ENCODE assay signal across 9 cellular contexts in the genomic region with DNA sequence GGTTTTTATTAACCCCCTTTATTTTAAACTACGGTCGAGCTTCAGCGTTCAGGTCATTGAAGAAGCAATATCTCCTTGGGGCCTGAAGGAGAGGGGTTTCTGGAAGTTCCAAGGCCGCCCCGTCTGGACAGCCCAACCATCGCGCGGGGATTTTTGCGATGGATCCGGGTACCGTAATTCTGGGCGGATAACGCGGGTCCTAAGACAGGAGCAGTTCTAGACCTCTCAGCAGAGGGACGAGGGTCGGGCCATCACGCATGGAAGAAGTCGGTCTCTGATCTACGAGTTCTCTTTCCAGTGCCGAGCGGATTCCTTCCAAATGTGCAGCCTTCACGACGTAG. TPM values are rescaled to one million over a fixed set of nuclear protein-coding genes. Genes with fewer than 3 reads are reported as not detected.
DNase-seq lines count a peak whose midpoint lies in the region; ATAC-seq and TF ChIP-seq lines count a peak whose summit lies in the region.
"Had no signal": no experiment of that assay in that cellular context is flagged by ENCODE, and none has a peak within 500 bp of the region (broad histone marks: within the 10 kb centered on the region; RNA-seq: fewer than 3 reads in every experiment).

No MANE protein-coding gene starts in this region.

- H3K27ac Mint-ChIP-seq in activated CD8-positive, alpha-beta T cell treated with anti-CD3 and anti-CD28 coated beads for 36 hours, result no peak overlapping the region
- no peak overlapping the region for H3K27ac Mint-ChIP-seq in activated CD8-positive, alpha-beta T cell treated with anti-CD3 and anti-CD28 coated beads, Interleukin-2, amount 10 ng/mL, durations not matched to agents 7 days and 5 days
- H3K27ac Mint-ChIP-seq in type B pancreatic cell, result no peak overlapping the region
- H3K27ac Mint-ChIP-seq: natural killer cell had no signal

- peak overlapping the region; percentile 52 to 76 (median 57) for H3K4me3 ChIP-seq in liver (ENCODE audit: low read depth in 1 of 3, low read length in 3 of 3)

- no peaks in the 10 kb centered on the region for H3K36me3 ChIP-seq in liver (ENCODE audit: control insufficient read depth in 4 of 4, insufficient read depth in 3 of 4, low read depth in 1 of 4, low read length in 3 of 4)

- H3K9me3 Mint-ChIP-seq in activated CD8-positive, alpha-beta T cell treated with anti-CD3 and anti-CD28 coated beads for 36 hours, result no peaks in the 10 kb centered on the region
- no peaks in the 10 kb centered on the region for H3K9me3 Mint-ChIP-seq in activated CD8-positive, alpha-beta T cell treated with anti-CD3 and anti-CD28 coated beads, Interleukin-2, amount 10 ng/mL, durations not matched to agents 7 days and 5 days (ENCODE audit: insufficient read depth)
- no peaks in the 10 kb centered on the region for H3K9me3 Mint-ChIP-seq in type B pancreatic cell
- H3K9me3 Mint-ChIP-seq: natural killer cell had no signal

- 1% methylated on average over 23 of the region's 23 CpGs for WGBS in liver

- H3K4me1 Mint-ChIP-seq in activated CD8-positive, alpha-beta T cell treated with anti-CD3 and anti-CD28 coated beads for 36 hours (ENCODE audit: low read depth), result peaks cover 16% of the 10 kb centered on the region
- H3K4me1 Mint-ChIP-seq in activated CD8-positive, alpha-beta T cell treated with anti-CD3 and anti-CD28 coated beads, Interleukin-2, amount 10 ng/mL, durations not matched to agents 7 days and 5 days (ENCODE audit: low read depth), result peaks cover 20% of the 10 kb centered on the region
- H3K4me1 Mint-ChIP-seq in type B pancreatic cell (ENCODE audit: unreplicated experiment), result peaks cover 9% of the 10 kb centered on the region

- POLR2A ChIA-PET in activated CD8-positive, alpha-beta T cell treated with anti-CD3 and anti-CD28 coated beads for 36 hours (lab: Charles Lee), result interaction anchor here (0.9 to 12.1 kb wide), 12 partner anchors 9 to 76 kb away, joined by 3 to 273 read pairs (median 10); a partner anchor contains a TSS
- POLR2A ChIA-PET in activated CD8-positive, alpha-beta T cell treated with anti-CD3 and anti-CD28 coated beads, Interleukin-2, amount 10 ng/mL, durations not matched to agents 7 days and 5 days (lab: Charles Lee), result interaction anchor here (0.7 to 7.6 kb wide), 7 partner anchors 10 to 67 kb away, joined by 3 to 212 read pairs (median 5); a partner anchor contains a TSS

- no peaks in the 10 kb centered on the region for H3K36me3 Mint-ChIP-seq in activated CD8-positive, alpha-beta T cell treated with anti-CD3 and anti-CD28 coated beads for 36 hours (ENCODE audit: low read depth)
- H3K36me3 Mint-ChIP-seq in activated CD8-positive, alpha-beta T cell treated with anti-CD3 and anti-CD28 coated beads, Interleukin-2, amount 10 ng/mL, durations not matched to agents 7 days and 5 days (ENCODE audit: low read depth), result peaks cover 2% of the 10 kb centered on the region
- H3K36me3 Mint-ChIP-seq in type B pancreatic cell, result no peaks in the 10 kb centered on the region
- H3K36me3 Mint-ChIP-seq: natural killer cell had no signal

- peak overlapping the region; percentile 95 for H3K27ac ChIP-seq in angular gyrus (ENCODE audit: low read depth, low read length)
- H3K27ac ChIP-seq in liver (ENCODE audit: low read depth in 1 of 2, low read length in 2 of 2), result peak overlapping the region; percentile 73 to 85

- peaks cover 11 to 44% (median 31%) of the 10 kb centered on the region in 4 donors for H3K4me1 ChIP-seq in liver (ENCODE audit: control insufficient read depth in 4 of 4, insufficient read depth in 4 of 4, low read length in 3 of 4)

- intact Hi-C loops in activated CD8-positive, alpha-beta T cell treated with anti-CD3 and anti-CD28 coated beads for 36 hours (cut with micrococcal nuclease), result loop anchor here (2.0 kb wide), 1 partner anchor 60 kb away; no protein-coding TSS in a partner anchor

- H3K9ac ChIP-seq in liver (ENCODE audit: low read depth in 1 of 2, low read length in 2 of 2), result peak overlapping the region in 1 of 2 donors; percentile 54

- ATAC-seq in activated CD8-positive, alpha-beta T cell treated with anti-CD3 and anti-CD28 coated beads for 36 hours, result no peak
- no peak for ATAC-seq in activated CD8-positive, alpha-beta T cell treated with anti-CD3 and anti-CD28 coated beads, Interleukin-2, amount 10 ng/mL, durations not matched to agents 7 days and 5 days
- no peak for ATAC-seq in activated CD4-positive, CD25-positive, alpha-beta regulatory T cell treated with anti-CD3 and anti-CD28 coated beads, Interleukin-2, amount 50 U/mL, for 24 hours
- ATAC-seq in GM21447 (IDR thresholded peaks at IDR 0.05; ENCODE audit: unreplicated experiment), result no peak

- no peak for DNase-seq in activated CD8-positive, alpha-beta T cell treated with anti-CD3 and anti-CD28 coated beads for 36 hours
- no peak for DNase-seq in activated CD8-positive, alpha-beta T cell treated with anti-CD3 and anti-CD28 coated beads, Interleukin-2, amount 10 ng/mL, durations not matched to agents 7 days and 5 days
- DNase-seq in type B pancreatic cell (ENCODE audit: extremely low spot score, unreplicated experiment) (no peak), NCI-H146 treated with DMSO at 0.1 percent for 48 hours (lab: John Stamatoyannopoulos, UW; ENCODE audit: unreplicated experiment) (no peak)

- no peaks in the 10 kb centered on the region for H3K9me3 ChIP-seq in liver (ENCODE audit: control insufficient read depth in 4 of 4, low read length in 3 of 4)

- CTCF ChIA-PET in activated CD8-positive, alpha-beta T cell treated with anti-CD3 and anti-CD28 coated beads for 36 hours (lab: Charles Lee), result interaction anchor here (1.1 to 6.6 kb wide), 8 partner anchors 9 to 76 kb away, joined by 3 to 50 read pairs (median 13); a partner anchor contains a TSS
- CTCF ChIA-PET in activated CD8-positive, alpha-beta T cell treated with anti-CD3 and anti-CD28 coated beads, Interleukin-2, amount 10 ng/mL, durations not matched to agents 7 days and 5 days (lab: Charles Lee), result interaction anchor here (0.8 to 4.0 kb wide), 9 partner anchors 10 to 107 kb away, joined by 3 to 34 read pairs (median 3); a partner anchor contains a TSS

- H3K27me3 Mint-ChIP-seq in activated CD8-positive, alpha-beta T cell treated with anti-CD3 and anti-CD28 coated beads for 36 hours, result no peaks in the 10 kb centered on the region
- H3K27me3 Mint-ChIP-seq in activated CD8-positive, alpha-beta T cell treated with anti-CD3 and anti-CD28 coated beads, Interleukin-2, amount 10 ng/mL, durations not matched to agents 7 days and 5 days (ENCODE audit: low read depth), result peaks cover 10% of the 10 kb centered on the region
- peaks cover 2% of the 10 kb centered on the region for H3K27me3 Mint-ChIP-seq in type B pancreatic cell

- no peak for TF ChIP-seq RAD21 in liver (IDR thresholded peaks at IDR 0.05)

- no peaks in the 10 kb centered on the region for H3K27me3 ChIP-seq in liver (ENCODE audit: control insufficient read depth in 4 of 4, insufficient read depth in 4 of 4, low read length in 3 of 4)

- peak; percentile 32 for TF ChIP-seq CTCF in activated CD8-positive, alpha-beta T cell treated with anti-CD3 and anti-CD28 coated beads for 36 hours (IDR thresholded peaks at IDR 0.05)
- TF ChIP-seq CTCF in liver (IDR thresholded peaks at IDR 0.05; ENCODE audit: low read depth, low read length, missing input control) (no peak), type B pancreatic cell (conservative IDR thresholded peaks at IDR 0.05) (peak; percentile 55)

- no peak overlapping the region for H3K4me3 Mint-ChIP-seq in activated CD8-positive, alpha-beta T cell treated with anti-CD3 and anti-CD28 coated beads for 36 hours
- no peak overlapping the region for H3K4me3 Mint-ChIP-seq in activated CD8-positive, alpha-beta T cell treated with anti-CD3 and anti-CD28 coated beads, Interleukin-2, amount 10 ng/mL, durations not matched to agents 7 days and 5 days
- H3K4me3 Mint-ChIP-seq in type B pancreatic cell, result no peak overlapping the region
- H3K4me3 Mint-ChIP-seq: natural killer cell had no signal

TF ChIP-seq in liver, 16 proteins besides CTCF, POLR2A, EP300 and RAD21:
- no peak for TF ChIP-seq GABPA (IDR thresholded peaks at IDR 0.05 in 1 of 2, conservative IDR thresholded peaks at IDR 0.05 in 1 of 2)
- TF ChIP-seq YY1 (IDR thresholded peaks at IDR 0.05), result peak; percentile 55

RNA-seq across cellular contexts. Expression of a gene that starts 3.6 kb away (rescaled TPM):
- 1 to 10 TPM; 5.5 to 6.2 TPM for total RNA-seq in activated CD8-positive, alpha-beta T cell treated with anti-CD3 and anti-CD28 coated beads for 36 hours
- 10 to 100 TPM; 12.7 TPM for total RNA-seq in activated CD8-positive, alpha-beta T cell treated with anti-CD3 and anti-CD28 coated beads, Interleukin-2, amount 10 ng/mL, durations not matched to agents 7 days and 5 days
- total RNA-seq in liver (1 to 10 TPM; 5.1 to 6.8 TPM), type B pancreatic cell (ENCODE audit: low replicate concordance) (4.8 and 6.9 TPM in 2 replicates)
- polyA plus RNA-seq in liver, result 1 to 10 TPM; 4.1 to 6.4 TPM

RNA-seq across cellular contexts. Expression of a gene that starts 10.2 kb away (rescaled TPM):
- 10 to 100 TPM; 33.4 to 35.9 TPM for total RNA-seq in activated CD8-positive, alpha-beta T cell treated with anti-CD3 and anti-CD28 coated beads for 36 hours
- 10 to 100 TPM; 39.6 to 44.1 TPM for total RNA-seq in activated CD8-positive, alpha-beta T cell treated with anti-CD3 and anti-CD28 coated beads, Interleukin-2, amount 10 ng/mL, durations not matched to agents 7 days and 5 days
- total RNA-seq in liver, result 1 to 10 TPM; 4.5 to 8.4 TPM
- polyA plus RNA-seq in liver, result 1 to 10 TPM; 3.0 to 3.9 TPM
- total RNA-seq in type B pancreatic cell (ENCODE audit: low replicate concordance), result 19.1 and 22.1 TPM in 2 replicates

RNA-seq across cellular contexts. Expression of a gene that starts 23.7 kb away (rescaled TPM):
- total RNA-seq in activated CD8-positive, alpha-beta T cell treated with anti-CD3 and anti-CD28 coated beads for 36 hours, result 10 to 100 TPM; 30.0 to 33.7 TPM
- total RNA-seq in activated CD8-positive, alpha-beta T cell treated with anti-CD3 and anti-CD28 coated beads, Interleukin-2, amount 10 ng/mL, durations not matched to agents 7 days and 5 days, result 10 to 100 TPM; 56.3 to 56.7 TPM
- total RNA-seq in liver, result 1 to 10 TPM; 4.2 to 9.0 TPM
- 10 to 100 TPM; 11.4 to 25.9 TPM for polyA plus RNA-seq in liver
- 44.7 and 46.3 TPM in 2 replicates for total RNA-seq in type B pancreatic cell (ENCODE audit: low replicate concordance)

RNA-seq across cellular contexts. Expression of a gene that starts 24.0 kb away (rescaled TPM):
- 100 to 1,000 TPM; 170 to 174 TPM for total RNA-seq in activated CD8-positive, alpha-beta T cell treated with anti-CD3 and anti-CD28 coated beads for 36 hours
- total RNA-seq in activated CD8-positive, alpha-beta T cell treated with anti-CD3 and anti-CD28 coated beads, Interleukin-2, amount 10 ng/mL, durations not matched to agents 7 days and 5 days, result 100 to 1,000 TPM; 182 to 210 TPM
- total RNA-seq in liver (10 to 100 TPM in 1 of 2 donors, under 1 TPM in 1; 0.42 to 25.9 TPM), type B pancreatic cell (ENCODE audit: low replicate concordance) (35.0 and 108 TPM in 2 replicates)
- polyA plus RNA-seq in liver, result 1 to 10 TPM; 1.8 to 4.3 TPM

RNA-seq across cellular contexts. Expression of a gene that starts 34.2 kb away (rescaled TPM):
- total RNA-seq in activated CD8-positive, alpha-beta T cell treated with anti-CD3 and anti-CD28 coated beads for 36 hours, result 100 to 1,000 TPM; 123 to 129 TPM
- 10 to 100 TPM; 35.0 to 38.1 TPM for total RNA-seq in activated CD8-positive, alpha-beta T cell treated with anti-CD3 and anti-CD28 coated beads, Interleukin-2, amount 10 ng/mL, durations not matched to agents 7 days and 5 days
- total RNA-seq in liver (10 to 100 TPM; 10.1 to 71.6 TPM), type B pancreatic cell (ENCODE audit: low replicate concordance) (31.0 and 33.2 TPM in 2 replicates)
- polyA plus RNA-seq in liver, result 10 to 100 TPM; 24.9 to 34.6 TPM
